16 cellular contexts compared by ENCODE assay signal in the genomic region with DNA sequence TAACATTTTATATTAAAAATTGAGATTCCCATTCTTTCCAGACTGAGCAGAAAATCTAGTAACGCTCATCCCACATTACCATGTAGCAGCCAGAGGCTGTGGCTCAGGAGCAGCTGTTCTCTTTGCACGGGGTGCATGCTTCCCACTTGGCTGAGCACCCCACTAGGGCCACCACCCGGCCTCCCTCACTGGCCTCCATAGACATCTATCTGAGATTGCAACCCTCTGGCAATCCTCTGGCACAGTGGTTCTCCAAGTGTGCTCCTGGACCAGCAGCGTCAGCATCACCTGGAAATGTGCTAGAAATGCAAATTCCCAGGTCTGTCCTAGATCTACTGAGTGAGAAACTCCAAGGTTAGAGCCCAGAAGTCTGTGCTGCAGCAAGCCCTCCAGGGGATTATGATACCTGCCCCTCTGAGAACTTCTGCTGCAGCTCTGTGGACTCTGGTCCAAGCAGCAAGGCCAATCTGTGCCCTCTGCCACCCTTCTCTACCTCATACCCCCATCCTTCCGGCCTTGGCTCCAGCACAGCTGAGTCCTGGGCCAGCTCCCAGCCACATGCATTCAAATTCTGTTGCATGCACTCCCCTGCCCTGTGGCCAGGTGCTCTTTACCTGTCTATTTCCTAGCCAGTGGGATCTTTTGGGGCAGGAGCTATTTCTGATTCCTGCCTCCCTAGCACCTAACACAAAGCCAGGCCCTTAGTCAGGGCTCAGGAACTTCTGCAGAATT.
DNase-seq lines count a peak whose midpoint lies in the region; ATAC-seq and TF ChIP-seq lines count a peak whose summit lies in the region.
"Had no signal": no experiment of that assay in that cellular context is flagged by ENCODE, and none has a peak within 500 bp of the region (broad histone marks: within the 10 kb centered on the region; RNA-seq: fewer than 3 reads in every experiment).

No MANE protein-coding gene starts in this region.

- H3K27me3 Mint-ChIP-seq in endodermal cell (ENCODE audit: insufficient read depth): peaks cover 5% of the 10 kb centered on the region
- peaks cover 11% of the 10 kb centered on the region for H3K27me3 Mint-ChIP-seq in neural progenitor cell (ENCODE audit: insufficient read depth, low read depth)

- no peak for ATAC-seq in HG03159 (IDR thresholded peaks at IDR 0.05; ENCODE audit: unreplicated experiment)
- ATAC-seq in GM21423 (IDR thresholded peaks at IDR 0.05; ENCODE audit: unreplicated experiment): no peak
- ATAC-seq: HCT116 had no signal

- H3K9me3 Mint-ChIP-seq in endodermal cell: no peaks in the 10 kb centered on the region
- H3K9me3 Mint-ChIP-seq in neural progenitor cell: no peaks in the 10 kb centered on the region
- H3K9me3 Mint-ChIP-seq: CD8-positive, alpha-beta memory T cell had no signal

- peak; percentile 21 for DNase-seq in activated CD8-positive, alpha-beta memory T cell treated with anti-CD3 and anti-CD28 coated beads for 24 hours
- DNase-seq in activated CD8-positive, alpha-beta memory T cell treated with anti-CD3 and anti-CD28 coated beads, Interleukin-2, amount 50 U/mL, for 4 hours: no peak
- DNase-seq in endodermal cell (peak; percentile 20), neural progenitor cell (ENCODE audit: low spot score) (no peak), suprapubic skin (ENCODE audit: low spot score in 2 of 2) (peak; percentile 26 to 53), SKM-1 (lab: John Stamatoyannopoulos, UW; ENCODE audit: unreplicated experiment) (no peak)
- DNase-seq: 8988T; AML-193; Caco-2; CD8-positive, alpha-beta memory T cell; DND-41; GF-D8 had no signal

- 89 to 92% methylated on average over 5 of the region's 5 CpGs for whole genome bisulfite sequencing in endodermal cell (ENCODE audit: insufficient coverage in 1 of 2, insufficient read length in 1 of 2), 2 experiments
- WGBS in suprapubic skin: 84% methylated on average over 4 of the region's 5 CpGs

- no peak for TF ChIP-seq POLR2A in suprapubic skin (IDR thresholded peaks at IDR 0.05)

- H3K9ac ChIP-seq in endodermal cell (ENCODE audit: extremely low read depth, low read length, poor library complexity, severe bottlenecking): no peak overlapping the region
- H3K9ac ChIP-seq in neural progenitor cell: no peak overlapping the region
- H3K9ac ChIP-seq: BLaER1 had no signal

- no peak overlapping the region for H2AFZ ChIP-seq in neural progenitor cell (replicated peaks)

- H3F3A ChIP-seq in neural progenitor cell (ENCODE audit: low read depth): peaks cover 4% of the 10 kb centered on the region

- H3K27ac Mint-ChIP-seq in endodermal cell (no peak overlapping the region), neural progenitor cell (peak overlapping the region; percentile 28)

- H3K9me3 ChIP-seq in endodermal cell (ENCODE audit: control insufficient read depth, low read length): no peaks in the 10 kb centered on the region
- no peaks in the 10 kb centered on the region for H3K9me3 ChIP-seq in neural progenitor cell (ENCODE audit: low read depth)
- no peaks in the 10 kb centered on the region for H3K9me3 ChIP-seq in suprapubic skin
- H3K9me3 ChIP-seq: BLaER1, Caco-2 had no signal

- H4K20me1 ChIP-seq in neural progenitor cell (ENCODE audit: low read depth): no peaks in the 10 kb centered on the region
- H4K20me1 ChIP-seq: BLaER1 had no signal

- no peaks in the 10 kb centered on the region for H3K79me2 ChIP-seq in neural progenitor cell (ENCODE audit: low read depth)

- H3K27me3 ChIP-seq in endodermal cell (ENCODE audit: control insufficient read depth, insufficient read depth, low read length, poor library complexity, severe bottlenecking): no peaks in the 10 kb centered on the region
- H3K27me3 ChIP-seq in neural progenitor cell: no peaks in the 10 kb centered on the region
- H3K27me3 ChIP-seq in suprapubic skin: no peaks in the 10 kb centered on the region
- H3K27me3 ChIP-seq: BLaER1 had no signal

- TF ChIP-seq EP300 in suprapubic skin (IDR thresholded peaks at IDR 0.05): no peak

- no peaks in the 10 kb centered on the region for H3K4me1 ChIP-seq in endodermal cell (ENCODE audit: control insufficient read depth, insufficient read depth, low read length)
- peaks cover 21% of the 10 kb centered on the region for H3K4me1 ChIP-seq in neural progenitor cell
- H3K4me1 ChIP-seq in suprapubic skin: no peaks in the 10 kb centered on the region
- H3K4me1 ChIP-seq: BLaER1, Caco-2 had no signal

- H3K4me3 ChIP-seq in endodermal cell (ENCODE audit: low read length): no peak overlapping the region
- H3K4me3 ChIP-seq in neural progenitor cell: no peak overlapping the region
- H3K4me3 ChIP-seq in suprapubic skin: no peak overlapping the region
- H3K4me3 ChIP-seq: BLaER1 had no signal

- H3K36me3 ChIP-seq in endodermal cell (ENCODE audit: control insufficient read depth, insufficient read depth, low read length) (no peaks in the 10 kb centered on the region), neural progenitor cell (no peaks in the 10 kb centered on the region), suprapubic skin (no peaks in the 10 kb centered on the region)
- H3K36me3 ChIP-seq: BLaER1 had no signal

- H3K4me3 Mint-ChIP-seq in endodermal cell: no peak overlapping the region
- no peak overlapping the region for H3K4me3 Mint-ChIP-seq in neural progenitor cell
- H3K4me3 Mint-ChIP-seq: CD8-positive, alpha-beta memory T cell had no signal

- H3K36me3 Mint-ChIP-seq in endodermal cell (ENCODE audit: low read depth) (no peaks in the 10 kb centered on the region), neural progenitor cell (no peaks in the 10 kb centered on the region)
- H3K36me3 Mint-ChIP-seq: CD8-positive, alpha-beta memory T cell had no signal

- H3K4me1 Mint-ChIP-seq in endodermal cell: peaks cover 5% of the 10 kb centered on the region
- peaks cover 23% of the 10 kb centered on the region for H3K4me1 Mint-ChIP-seq in neural progenitor cell
- H3K4me1 Mint-ChIP-seq: CD8-positive, alpha-beta memory T cell had no signal

- H3K27ac ChIP-seq in endodermal cell (ENCODE audit: low read depth, low read length) (no peak overlapping the region), neural progenitor cell (no peak overlapping the region), suprapubic skin (no peak overlapping the region)
- H3K27ac ChIP-seq: BLaER1 had no signal

- H3K4me2 ChIP-seq in neural progenitor cell: peak overlapping the region; percentile 50
- H3K4me2 ChIP-seq: BLaER1 had no signal

- TF ChIP-seq CTCF in endodermal cell (conservative IDR thresholded peaks at IDR 0.05): no peak
- no peak for TF ChIP-seq CTCF in neural progenitor cell (IDR thresholded peaks at IDR 0.05)
- TF ChIP-seq CTCF in suprapubic skin (IDR thresholded peaks at IDR 0.05): no peak

Comparison
In these comparisons a context has a peak if more than half of its experiments do, and no peak if none do; other contexts are left out.
1. DNase-seq: peak in activated CD8-positive, alpha-beta memory T cell treated with anti-CD3 and anti-CD28 coated beads for 24 hours (single experiment), endodermal cell (single experiment) and suprapubic skin (2 of 2); none in activated CD8-positive, alpha-beta memory T cell treated with anti-CD3 and anti-CD28 coated beads, Interleukin-2, amount 50 U/mL, for 4 hours (single experiment), neural progenitor cell (single experiment) and SKM-1 (single experiment).